In genomic region chr2:71689393-71689792, GRCh38 we compare ENCODE assay signal across 19 cellular contexts.
"Had no signal": no experiment of that assay in that cellular context is flagged by ENCODE, and none has a peak within 500 bp of the region (broad histone marks: within the 10 kb centered on the region; RNA-seq: fewer than 3 reads in every experiment).

No MANE protein-coding gene starts in this region.

- H3K4me3 ChIP-seq: esophagus squamous epithelium, left lung, lung, smooth muscle cell had no signal

- H3K4me1 ChIP-seq: esophagus squamous epithelium, left lung had no signal

- H3K27ac ChIP-seq: esophagus squamous epithelium, left lung had no signal

- H3K36me3 ChIP-seq: esophagus squamous epithelium had no signal

- FAIRE-seq: islet of Langerhans, urothelium cell line had no signal

- H3K27ac Mint-ChIP-seq: naive B cell, nephron had no signal

- H3K27me3 ChIP-seq: esophagus squamous epithelium, left lung had no signal

- H3K4me2 ChIP-seq: smooth muscle cell had no signal

- H3K4me3 Mint-ChIP-seq: naive B cell, nephron had no signal

- H3K4me1 Mint-ChIP-seq: naive B cell had no signal

- H3K9me3 ChIP-seq: esophagus squamous epithelium, left lung had no signal

- DNase-seq: central memory CD4-positive, alpha-beta T cell; effector memory CD4-positive, alpha-beta T cell; esophagus squamous epithelium; foreskin fibroblast; head of caudate nucleus; hypothalamus; kidney glomerular epithelial cell; mesenchymal stem cell; naive B cell; stimulated activated CD4-positive, alpha-beta T cell treated with anti-CD3 and anti-CD28 coated beads, Interleukin-2, amount 100 ng/mL, for 48 hours; stimulated activated naive CD4-positive, alpha-beta T cell treated with Interleukin-2 at 50 U/mL for 16 hours; trophoblast cell had no signal

- H3K36me3 Mint-ChIP-seq: naive B cell had no signal

- ATAC-seq: left lung, right cardiac atrium had no signal

- H3K9me3 Mint-ChIP-seq: nephron had no signal
